In the genomic region with DNA sequence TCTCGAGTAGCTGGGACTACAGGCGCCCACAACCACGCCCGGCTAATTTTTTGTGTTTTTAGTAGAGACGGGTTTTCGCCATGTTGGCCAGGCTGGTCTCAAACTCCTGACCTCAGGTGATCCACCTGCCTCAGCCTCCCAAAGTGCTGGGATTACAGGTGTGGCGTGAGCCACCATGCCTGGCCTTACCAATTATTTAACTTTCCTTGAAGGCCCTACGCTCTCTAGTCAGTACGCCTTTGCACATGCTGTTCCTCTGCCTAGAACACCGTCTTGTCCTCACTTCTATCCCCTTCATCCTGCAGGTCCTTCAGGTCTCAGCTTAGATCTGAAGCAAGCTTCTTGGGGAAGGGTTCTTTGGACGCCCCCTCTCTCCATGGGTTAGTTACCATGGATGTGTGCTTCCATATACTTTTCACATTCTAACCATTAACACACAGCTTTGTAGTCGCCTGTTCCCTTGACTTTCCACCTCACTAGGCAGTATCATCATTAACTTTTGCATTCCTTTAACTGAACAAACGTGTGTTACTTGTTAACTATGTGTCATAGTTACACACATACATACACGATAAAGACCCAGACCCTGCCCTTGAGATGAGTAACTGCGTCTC, we compare ENCODE assay signal across 7 cellular contexts. TPM values are rescaled to one million over a fixed set of nuclear protein-coding genes. Genes with fewer than 3 reads are reported as not detected.
DNase-seq lines count a peak whose midpoint lies in the region; ATAC-seq and TF ChIP-seq lines count a peak whose summit lies in the region.

No MANE protein-coding gene starts in this region.

- TF ChIP-seq CTCF in HL-60 (IDR thresholded peaks at IDR 0.05; ENCODE audit: insufficient read depth, low read length) (no peak), stomach (IDR thresholded peaks at IDR 0.05) (no peak)

- H3K36me3 Mint-ChIP-seq in activated T-helper 17 cell treated with anti-CD3 and anti-CD28 coated beads, Interleukin-2, amount 50 U/mL, for 72 hours (ENCODE audit: low read depth), result peaks cover 18% of the 10 kb centered on the region

- TF ChIP-seq EP300 in stomach (IDR thresholded peaks at IDR 0.05), result no peak

- H3K9me3 Mint-ChIP-seq in activated T-helper 17 cell treated with anti-CD3 and anti-CD28 coated beads, Interleukin-2, amount 50 U/mL, for 72 hours, result no peaks in the 10 kb centered on the region

- H3K27ac ChIP-seq in HL-60 (replicated peaks), result no peak overlapping the region
- H3K27ac ChIP-seq in iPS-20b (ENCODE audit: low read length), result no peak overlapping the region
- peak overlapping the region in 4 of 5 donors; percentile 77 to 89 (median 84) for H3K27ac ChIP-seq in stomach

- peaks cover 11% of the 10 kb centered on the region; the same call in 1 of the 2 replicates for H3K36me3 ChIP-seq in iPS-20b (ENCODE audit: insufficient read depth, low read depth, low read length)
- peaks cover 10 to 30% (median 24%) of the 10 kb centered on the region in 4 donors for H3K36me3 ChIP-seq in stomach

- H3K4me3 ChIP-seq in HL-60 (replicated peaks; ENCODE audit: insufficient read depth, low read length) (peak overlapping the region; percentile 92), iPS-20b (ENCODE audit: low read length) (peak overlapping the region; percentile 93), stomach (peak overlapping the region; percentile 79 to 98 (median 86))

- H3K4me3 Mint-ChIP-seq in activated T-helper 17 cell treated with anti-CD3 and anti-CD28 coated beads, Interleukin-2, amount 50 U/mL, for 72 hours, result peak overlapping the region; percentile 83

- no peak for DNase-seq in HL-60 (ENCODE audit: low read depth in 1 of 2, low spot score in 1 of 2)
- no peak for DNase-seq in stomach
- no peak for DNase-seq in COR-L47 (lab: John Stamatoyannopoulos, UW)

- ATAC-seq in activated T-helper 17 cell treated with anti-CD3 and anti-CD28 coated beads, Interleukin-2, amount 50 U/mL, for 72 hours (replicated peaks), result no peak
- ATAC-seq in HG02642 (IDR thresholded peaks at IDR 0.05; ENCODE audit: poor library complexity, unreplicated experiment) (no peak), GM19397 (IDR thresholded peaks at IDR 0.05; ENCODE audit: unreplicated experiment) (no peak)

- no peaks in the 10 kb centered on the region for H3K27me3 ChIP-seq in HL-60 (ENCODE audit: insufficient read depth, poor library complexity, severe bottlenecking)
- H3K27me3 ChIP-seq in iPS-20b (ENCODE audit: insufficient read depth, low read length), result peaks cover 3% of the 10 kb centered on the region
- no peaks in the 10 kb centered on the region for H3K27me3 ChIP-seq in stomach

- no peaks in the 10 kb centered on the region for H3K27me3 Mint-ChIP-seq in activated T-helper 17 cell treated with anti-CD3 and anti-CD28 coated beads, Interleukin-2, amount 50 U/mL, for 72 hours

- intact Hi-C loops in stomach (cut with DNase I; ENCODE audit: low total_unique reads), result loop anchor here (10.0 kb wide), 1 partner anchor 127 kb away; a partner anchor contains a TSS

- H3K4me1 Mint-ChIP-seq in activated T-helper 17 cell treated with anti-CD3 and anti-CD28 coated beads, Interleukin-2, amount 50 U/mL, for 72 hours, result peaks cover 13% of the 10 kb centered on the region

- WGBS in stomach, 5 donors, result 67 to 73% (median 70%) methylated on average over 15 of the region's 15 CpGs

- H3K27ac Mint-ChIP-seq in activated T-helper 17 cell treated with anti-CD3 and anti-CD28 coated beads, Interleukin-2, amount 50 U/mL, for 72 hours, result peak overlapping the region; percentile 87

- no peak for TF ChIP-seq POLR2A in stomach (IDR thresholded peaks at IDR 0.05)

- no peaks in the 10 kb centered on the region for H3K9me3 ChIP-seq in iPS-20b (ENCODE audit: insufficient read depth, low read depth, low read length)
- H3K9me3 ChIP-seq in stomach, result no peaks in the 10 kb centered on the region

- H3K4me1 ChIP-seq in iPS-20b (ENCODE audit: insufficient read depth, low read length) (peaks cover 10% of the 10 kb centered on the region), stomach (peaks cover 27 to 60% (median 41%) of the 10 kb centered on the region in 4 donors)

- peak overlapping the region; percentile 54; the same call in 1 of the 2 replicates for H3K9ac ChIP-seq in iPS-20b (ENCODE audit: low read depth, low read length)

RNA-seq across cellular contexts. Expression of a gene that starts 0.6 kb away (rescaled TPM):
- 100 to 1,000 TPM in 1 of 2 donors, 10 to 100 TPM in 1; 69.9 to 127 TPM for total RNA-seq in activated T-helper 17 cell treated with anti-CD3 and anti-CD28 coated beads, Interleukin-2, amount 50 U/mL, for 72 hours
- 10 to 100 TPM in 4 of 5 donors, 1 to 10 TPM in 1; 2.0 to 86.2 (median 47.5) TPM for total RNA-seq in stomach
- polyA plus RNA-seq in stomach, result 100 to 1,000 TPM; 246 to 282 (median 264) TPM

RNA-seq across cellular contexts. Expression of a gene that starts 31.9 kb away (rescaled TPM):
- under 1 TPM; 0.02 to 0.05 TPM for total RNA-seq in activated T-helper 17 cell treated with anti-CD3 and anti-CD28 coated beads, Interleukin-2, amount 50 U/mL, for 72 hours
- total RNA-seq in stomach, result 100 to 1,000 TPM in 3 of 5 donors, 10 to 100 TPM in 2; 30.9 to 184 (median 105) TPM
- polyA plus RNA-seq in stomach, result 10 to 100 TPM in 1 of 3 donors, 1 to 10 TPM in 2; 1.9 to 13.6 (median 5.3) TPM

RNA-seq across cellular contexts. Expression of a gene that starts 48.4 kb away (rescaled TPM):
- total RNA-seq in activated T-helper 17 cell treated with anti-CD3 and anti-CD28 coated beads, Interleukin-2, amount 50 U/mL, for 72 hours, result 1 to 10 TPM in 1 of 2 donors, under 1 TPM in 1; 0.09 to 1.0 TPM
- total RNA-seq in stomach, result 1 to 10 TPM in 1 of 5 donors, under 1 TPM in 1, not detected in 3; 0.73 to 2.3 TPM
- 1 to 10 TPM in 1 of 3 donors, not detected in 2; 1.6 TPM for polyA plus RNA-seq in stomach

Comparison
In these comparisons a context has a peak if more than half of its experiments do, and no peak if none do; other contexts are left out.
1. H3K27ac ChIP-seq: peak in stomach (4 of 5); none in HL-60 (single experiment) and iPS-20b (single experiment).
2. RNA of a gene that starts 31.9 kb away (total RNA-seq): 30.9 to 184 TPM in stomach; 0.02 to 0.05 TPM in activated T-helper 17 cell treated with anti-CD3 and anti-CD28 coated beads, Interleukin-2, amount 50 U/mL, for 72 hours; every median in the first group is over 10 times any median in the second.
3. Peak in every context shown above with its lines, with median percentiles within 50 percentile points of each other: H3K4me3 ChIP-seq.